ENCODE assay signal across 25 cellular contexts in genomic region chr5:1390333-1390732, GRCh38. TPM values are rescaled to one million over a fixed set of nuclear protein-coding genes. Genes with fewer than 3 reads are reported as not detected.
DNase-seq lines count a peak whose midpoint lies in the region; ATAC-seq, FAIRE-seq and TF ChIP-seq lines count a peak whose summit lies in the region.
"Had no signal": no experiment of that assay in that cellular context is flagged by ENCODE, and none has a peak within 500 bp of the region (broad histone marks: within the 10 kb centered on the region; RNA-seq: fewer than 3 reads in every experiment).

No MANE protein-coding gene starts in this region.

- H3K9ac ChIP-seq in neuronal stem cell (ENCODE audit: low read depth, low read length, poor library complexity) (peak overlapping the region; percentile 12), HepG2 (ENCODE audit: insufficient read depth, low read depth, low read length) (no peak overlapping the region)
- H3K9ac ChIP-seq: BLaER1 treated with 17β-estradiol and CSF1 and Interleukin-3, amounts not matched to agents 10 nM and 100 nM had no signal

- no peak for FAIRE-seq in HepG2 (lab: Jason Lieb, UNC)
- FAIRE-seq: A549, D721Med, GM12878, GM19239 had no signal

- TF ChIP-seq RAD21 in HepG2 (CRISPR knock-in tag; IDR thresholded peaks at IDR 0.05) = no peak

- H3K27ac ChIP-seq in heart left ventricle = no peak overlapping the region
- no peak overlapping the region for H3K27ac ChIP-seq in HEK293 (ENCODE audit: extremely low read depth, low read depth, low read length)
- H3K27ac ChIP-seq in neuronal stem cell (replicated peaks; ENCODE audit: low read length) = no peak overlapping the region
- H3K27ac ChIP-seq in HepG2 (ENCODE audit: extremely low read length, insufficient read depth, low read length) = no peak overlapping the region
- H3K27ac ChIP-seq: A549; BLaER1 treated with 17β-estradiol and CSF1 and Interleukin-3, amounts not matched to agents 10 nM and 100 nM had no signal

- peak overlapping the region; percentile 17 for H4K8ac ChIP-seq in neuronal stem cell (ENCODE audit: low read depth, low read length)

- no peaks in the 10 kb centered on the region for H4K20me1 ChIP-seq in HepG2 (ENCODE audit: insufficient read depth, low read length)

- no peak overlapping the region for H4K91ac ChIP-seq in neuronal stem cell (ENCODE audit: low read depth, low read length, poor library complexity)

- H3K36me3 ChIP-seq in heart left ventricle (no peaks in the 10 kb centered on the region), HEK293 (ENCODE audit: control insufficient read depth in 2 of 2, insufficient read depth in 1 of 2, low read length in 2 of 2) (no peaks in the 10 kb centered on the region), neuronal stem cell (replicated peaks in 1 of 2; ENCODE audit: control insufficient read depth in 2 of 2, insufficient read depth in 2 of 2, low read length in 2 of 2) (peaks cover 0 to 2% of the 10 kb centered on the region in 2 donors), HepG2 (replicated peaks in 1 of 2; ENCODE audit: control insufficient read depth in 1 of 2, insufficient read depth in 2 of 2, low read length in 2 of 2) (no peaks in the 10 kb centered on the region)
- H3K36me3 ChIP-seq: BE2C; BLaER1 treated with 17β-estradiol and CSF1 and Interleukin-3, amounts not matched to agents 10 nM and 100 nM had no signal

- no peak overlapping the region for H2BK15ac ChIP-seq in neuronal stem cell (ENCODE audit: low read length)

- H3K14ac ChIP-seq in neuronal stem cell (ENCODE audit: low read length) = no peak overlapping the region

- TF ChIP-seq CTCF in heart left ventricle (IDR thresholded peaks at IDR 0.05) (no peak), HEK293 (tag by site-specific recombination; IDR thresholded peaks at IDR 0.05) (no peak), HepG2 (CRISPR knock-in tag; IDR thresholded peaks at IDR 0.05) (no peak)

- H3K27me3 ChIP-seq in heart left ventricle (peaks cover 0 to 46% (median 9%) of the 10 kb centered on the region in 9 donors), neuronal stem cell (ENCODE audit: control insufficient read depth in 3 of 3, insufficient read depth in 3 of 3, low read depth in 1 of 3, low read length in 3 of 3) (peaks cover 11 to 78% (median 35%) of the 10 kb centered on the region in 3 experiments), HepG2 (ENCODE audit: control insufficient read depth in 1 of 2, insufficient read depth in 2 of 2, low read length in 2 of 2) (peaks cover 25 to 87% of the 10 kb centered on the region in 2 experiments)

- no peak for ATAC-seq in left ventricle myocardium superior
- no peak for ATAC-seq in heart left ventricle
- no peak for ATAC-seq in HepG2
- no peak for ATAC-seq in GM21825 (IDR thresholded peaks at IDR 0.05; ENCODE audit: unreplicated experiment)
- ATAC-seq: A549, GM12878, HCT116 had no signal

- intact Hi-C loops in left ventricle myocardium superior (cut with micrococcal nuclease) = no loop called here
- intact Hi-C loops in heart left ventricle (cut with DNase I) = no loop called here
- intact Hi-C loops in HepG2 (cut with micrococcal nuclease; ENCODE audit: unreplicated experiment) = no loop called here

- WGBS in heart left ventricle, 4 donors = 66 to 77% (median 73%) methylated on average over 5 to 7 of the region's 7 CpGs
- WGBS in neuronal stem cell (ENCODE audit: extremely low coverage in 2 of 2, insufficient read length in 2 of 2, insufficient replicate concordance in 1 of 2), 2 donors = no CpG with 5 or more reads among the region's 7 CpGs
- 12% methylated on average over 4 of the region's 7 CpGs for WGBS in HepG2 (ENCODE audit: low lambda C conversion rate)

- no peak overlapping the region for H2BK5ac ChIP-seq in neuronal stem cell (ENCODE audit: low read length)

- H2AFZ ChIP-seq in neuronal stem cell (ENCODE audit: low read length) (no peak overlapping the region), HepG2 (ENCODE audit: low read length) (no peak overlapping the region)

- no peak for TF ChIP-seq EP300 in HepG2 (IDR thresholded peaks at IDR 0.05; ENCODE audit: low read depth in 2 of 2, low read length in 2 of 2)
- no peak for TF ChIP-seq EP300 in HepG2 (CRISPR knock-in tag; IDR thresholded peaks at IDR 0.05; ENCODE audit: borderline replicate concordance)

- H3K4ac ChIP-seq in neuronal stem cell (ENCODE audit: low read length) = no peak overlapping the region

- DNase-seq in left ventricle myocardium superior (peak; percentile 10), heart left ventricle (no peak), neuronal stem cell (ENCODE audit: low spot score) (no peak), HepG2 (ENCODE audit: low spot score) (no peak)
- DNase-seq: 8988T; ACHN; AML-193; BE2C; CD4-positive, alpha-beta T cell; DMS 273 treated with DMSO at 0.1 percent for 48 hours; EL; GDM1; GOT3; H9; HFFc6 had no signal

- H3K79me1 ChIP-seq in neuronal stem cell (ENCODE audit: low read depth, low read length) = no peaks in the 10 kb centered on the region

- no peak overlapping the region for H3K18ac ChIP-seq in neuronal stem cell (ENCODE audit: low read length)

- CTCF ChIA-PET in HEK293 (lab: Yijun Ruan, JAX) (interaction anchor here (1.2 kb wide), 1 partner anchor 10 kb away, joined by 3 read pairs; no protein-coding TSS in a partner anchor), HepG2 (lab: Yijun Ruan, JAX; ENCODE audit: low intra/inter-chr PET ratio, low total read pairs) (no interaction called here)

- peak overlapping the region; percentile 62 for H3K23ac ChIP-seq in neuronal stem cell (ENCODE audit: low read depth, low read length, poor library complexity)

- TF ChIP-seq POLR2A in heart left ventricle (IDR thresholded peaks at IDR 0.05) (no peak), HepG2 (IDR thresholded peaks at IDR 0.05; ENCODE audit: insufficient read depth in 1 of 2, low read depth in 2 of 2, low read length in 2 of 2) (no peak)

- H3K9me3 ChIP-seq in heart left ventricle (no peaks in the 10 kb centered on the region), HEK293 (ENCODE audit: control insufficient read depth, insufficient read depth, low read depth, low read length) (no peaks in the 10 kb centered on the region), neuronal stem cell (replicated peaks in 1 of 2; ENCODE audit: control insufficient read depth in 2 of 2, insufficient read depth in 1 of 2, low read depth in 1 of 2, low read length in 2 of 2) (no peaks in the 10 kb centered on the region), HepG2 (ENCODE audit: low read length) (no peaks in the 10 kb centered on the region)
- H3K9me3 ChIP-seq: A549; BE2C; BLaER1 treated with 17β-estradiol and CSF1 and Interleukin-3, amounts not matched to agents 10 nM and 100 nM had no signal

- no TSS peak for BruUV-seq in HepG2 (replicated peaks; lab: Mats Ljungman, UMichigan)

- H3K4me1 ChIP-seq in heart left ventricle (peaks cover 0 to 14% (median 5%) of the 10 kb centered on the region in 12 donors), HEK293 (ENCODE audit: control insufficient read depth, insufficient read depth, low read length) (0 out of 2 replicates have a peak, but pooled peaks cover 1% of the 10 kb centered on the region), neuronal stem cell (ENCODE audit: control insufficient read depth in 2 of 2, insufficient read depth in 1 of 2, low read depth in 1 of 2, low read length in 2 of 2) (peaks cover 6 to 9% of the 10 kb centered on the region in 2 donors), HepG2 (ENCODE audit: insufficient read depth, low read length) (peaks cover 4% of the 10 kb centered on the region; the same call in 1 of the 2 replicates)
- H3K4me1 ChIP-seq: BE2C had no signal

- POLR2A ChIA-PET in HEK293 (lab: Yijun Ruan, JAX) (no interaction called here), HepG2 (lab: Yijun Ruan, JAX) (no interaction called here)

- H2BK120ac ChIP-seq in neuronal stem cell (ENCODE audit: low read depth, low read length) = no peak overlapping the region

- H3K4me3 ChIP-seq in heart left ventricle = no peak overlapping the region
- H3K4me3 ChIP-seq in HEK293 (ENCODE audit: low read depth, low read length) = no peak overlapping the region
- H3K4me3 ChIP-seq in neuronal stem cell (ENCODE audit: low read length in 2 of 2) = no peak overlapping the region
- H3K4me3 ChIP-seq in HepG2 (replicated peaks in 1 of 3; ENCODE audit: insufficient read depth in 1 of 3, low read depth in 2 of 3, low read length in 3 of 3) = no peak overlapping the region
- H3K4me3 ChIP-seq: A549; BLaER1 treated with 17β-estradiol and CSF1 and Interleukin-3, amounts not matched to agents 10 nM and 100 nM; GM12878 had no signal

- no peaks in the 10 kb centered on the region for H3K79me2 ChIP-seq in HepG2 (ENCODE audit: insufficient read depth, low read length)

- H3K4me2 ChIP-seq in neuronal stem cell (ENCODE audit: insufficient read depth, low read length, poor library complexity, severe bottlenecking) (no peak overlapping the region), HepG2 (ENCODE audit: low read depth, low read length) (no peak overlapping the region)
- H3K4me2 ChIP-seq: A549; BLaER1 treated with 17β-estradiol and CSF1 and Interleukin-3, amounts not matched to agents 10 nM and 100 nM had no signal

- H2AK5ac ChIP-seq in neuronal stem cell (ENCODE audit: low read depth, low read length) = no peak overlapping the region

- in situ Hi-C loops in HepG2 (cut with HindIII; ENCODE audit: extremely low pct_ligation_motif_present, low pct_unique_long_range_greater_than_20kb) = no loop called here

- peak overlapping the region; percentile 63 for H2BK12ac ChIP-seq in neuronal stem cell (ENCODE audit: low read length)

RNA-seq across cellular contexts. Expression of gene CLPTM1L, which starts 45.4 kb away (rescaled TPM):
- total RNA-seq in left ventricle myocardium superior (31.5 TPM), heart left ventricle (10 to 100 TPM; 31.0 to 60.2 (median 39.4) TPM), HepG2 (2016; rRNA removed; fragmentation: Illumina TruSeq; extraction: Trizol) (65.4 and 124 TPM in 2 replicates)
- polyA plus RNA-seq in heart left ventricle (10 to 100 TPM; 23.5 to 96.8 TPM), HepG2 (2011; rRNA removed) (80.3 and 99.3 TPM in 2 replicates)
- 49.2 TPM for polyA plus RNA-seq in neuronal stem cell (2013, experiment 1 of 2)
- 50.1 TPM for polyA plus RNA-seq in neuronal stem cell (2013, experiment 2 of 2)
- total RNA-seq in HepG2 (2016; cell fraction: cytosol; rRNA removed; fragmentation: Illumina TruSeq; extraction: Trizol; ENCODE audit: low read depth) = 165 and 166 TPM in 2 replicates
- 72.1 and 131 TPM in 2 replicates for total RNA-seq in HepG2 (2016; cell fraction: insoluble cytoplasmic fraction; rRNA removed; fragmentation: Illumina TruSeq; extraction: Trizol)
- total RNA-seq in HepG2 (2016; cell fraction: membrane; rRNA removed; fragmentation: Illumina TruSeq; extraction: Trizol) = 271 and 285 TPM in 2 replicates
- 76.4 and 77.0 TPM in 2 replicates for total RNA-seq in HepG2 (2016; cell fraction: nucleus; rRNA removed; fragmentation: Illumina TruSeq; extraction: Trizol)
- polyA plus RNA-seq in HepG2 (2011; cell fraction: cytosol; rRNA removed) = 102 and 119 TPM in 2 replicates
- polyA plus RNA-seq in HepG2 (2011; cell fraction: nucleus; rRNA removed) = 99.8 and 103 TPM in 2 replicates
- polyA plus RNA-seq in HepG2 (2012) = 43.6 and 60.3 TPM in 2 replicates
- polyA plus RNA-seq in HepG2 (2016; cell fraction: cytosol; fragmentation: Illumina TruSeq; extraction: Trizol; ENCODE audit: low read depth) = 124 and 168 TPM in 2 replicates
- polyA plus RNA-seq in HepG2 (2016; cell fraction: insoluble cytoplasmic fraction; fragmentation: Illumina TruSeq; extraction: Trizol; ENCODE audit: low read depth) = 83.6 and 94.2 TPM in 2 replicates
- polyA plus RNA-seq in HepG2 (2016; cell fraction: membrane; fragmentation: Illumina TruSeq; extraction: Trizol; ENCODE audit: low read depth) = 184 and 217 TPM in 2 replicates
- 147 and 155 TPM in 2 replicates for polyA plus RNA-seq in HepG2 (2016; cell fraction: nucleus; fragmentation: Illumina TruSeq; extraction: Trizol; ENCODE audit: insufficient read depth, low read depth)
- polyA minus RNA-seq in HepG2 (2011; rRNA and poly(A)+ RNA removed; ENCODE audit: low replicate concordance) = 281 and 712 TPM in 2 replicates
- 45.2 and 56.5 TPM in 2 replicates for polyA minus RNA-seq in HepG2 (2011; cell fraction: cytosol; rRNA and poly(A)+ RNA removed)
- 37.0 and 46.2 TPM in 2 replicates for polyA minus RNA-seq in HepG2 (2011; cell fraction: nucleus; rRNA and poly(A)+ RNA removed)

RNA-seq across cellular contexts. Expression of gene SLC6A3, which starts 54.9 kb away (rescaled TPM):
- total RNA-seq in left ventricle myocardium superior (not detected), heart left ventricle (under 1 TPM in 3 of 9 donors, not detected in 6; 0.08 to 0.29 (median 0.14) TPM), HepG2 (2016; rRNA removed; fragmentation: Illumina TruSeq; extraction: Trizol) (not detected in 2 replicates)
- polyA plus RNA-seq in heart left ventricle (under 1 TPM in 1 of 2 donors, not detected in 1; 0.06 TPM), HepG2 (2011; rRNA removed) (0.01 and 0.12 TPM in 2 replicates)
- polyA plus RNA-seq in neuronal stem cell (2013, experiment 1 of 2) = 0.26 TPM
- 0.15 TPM for polyA plus RNA-seq in neuronal stem cell (2013, experiment 2 of 2)
- not detected in 2 replicates for total RNA-seq in HepG2 (2016; cell fraction: cytosol; rRNA removed; fragmentation: Illumina TruSeq; extraction: Trizol; ENCODE audit: low read depth)
- total RNA-seq in HepG2 (2016; cell fraction: insoluble cytoplasmic fraction; rRNA removed; fragmentation: Illumina TruSeq; extraction: Trizol) = not detected in 2 replicates
- total RNA-seq in HepG2 (2016; cell fraction: membrane; rRNA removed; fragmentation: Illumina TruSeq; extraction: Trizol) = not detected in 2 replicates
- not detected in 2 replicates for total RNA-seq in HepG2 (2016; cell fraction: nucleus; rRNA removed; fragmentation: Illumina TruSeq; extraction: Trizol)
- 0.03 and 0.06 TPM in 2 replicates for polyA plus RNA-seq in HepG2 (2011; cell fraction: cytosol; rRNA removed)
- 0.18 and 0.36 TPM in 2 replicates for polyA plus RNA-seq in HepG2 (2011; cell fraction: nucleus; rRNA removed)
- polyA plus RNA-seq in HepG2 (2012) = 0.15 and 0.17 TPM in 2 replicates
- polyA plus RNA-seq in HepG2 (2016; cell fraction: cytosol; fragmentation: Illumina TruSeq; extraction: Trizol; ENCODE audit: low read depth) = not detected in 2 replicates
- polyA plus RNA-seq in HepG2 (2016; cell fraction: insoluble cytoplasmic fraction; fragmentation: Illumina TruSeq; extraction: Trizol; ENCODE audit: low read depth) = not detected in 2 replicates
- not detected in 2 replicates for polyA plus RNA-seq in HepG2 (2016; cell fraction: membrane; fragmentation: Illumina TruSeq; extraction: Trizol; ENCODE audit: low read depth)
- polyA plus RNA-seq in HepG2 (2016; cell fraction: nucleus; fragmentation: Illumina TruSeq; extraction: Trizol; ENCODE audit: insufficient read depth, low read depth) = not detected in 2 replicates
- 0.12 and 0.14 TPM in 2 replicates for polyA minus RNA-seq in HepG2 (2011; rRNA and poly(A)+ RNA removed; ENCODE audit: low replicate concordance)
- polyA minus RNA-seq in HepG2 (2011; cell fraction: cytosol; rRNA and poly(A)+ RNA removed) = not detected in 2 replicates
- polyA minus RNA-seq in HepG2 (2011; cell fraction: nucleus; rRNA and poly(A)+ RNA removed) = 0.12 TPM in 1 of 2 replicates, not detected in the other
- total RNA-seq: CD8-positive, alpha-beta memory T cell; GM12878; HFFc6 had no signal
- polyA plus RNA-seq: CD14-positive monocyte; CD8-positive, alpha-beta memory T cell had no signal
